ENCODE assay signal across 8 cellular contexts in the genomic region with DNA sequence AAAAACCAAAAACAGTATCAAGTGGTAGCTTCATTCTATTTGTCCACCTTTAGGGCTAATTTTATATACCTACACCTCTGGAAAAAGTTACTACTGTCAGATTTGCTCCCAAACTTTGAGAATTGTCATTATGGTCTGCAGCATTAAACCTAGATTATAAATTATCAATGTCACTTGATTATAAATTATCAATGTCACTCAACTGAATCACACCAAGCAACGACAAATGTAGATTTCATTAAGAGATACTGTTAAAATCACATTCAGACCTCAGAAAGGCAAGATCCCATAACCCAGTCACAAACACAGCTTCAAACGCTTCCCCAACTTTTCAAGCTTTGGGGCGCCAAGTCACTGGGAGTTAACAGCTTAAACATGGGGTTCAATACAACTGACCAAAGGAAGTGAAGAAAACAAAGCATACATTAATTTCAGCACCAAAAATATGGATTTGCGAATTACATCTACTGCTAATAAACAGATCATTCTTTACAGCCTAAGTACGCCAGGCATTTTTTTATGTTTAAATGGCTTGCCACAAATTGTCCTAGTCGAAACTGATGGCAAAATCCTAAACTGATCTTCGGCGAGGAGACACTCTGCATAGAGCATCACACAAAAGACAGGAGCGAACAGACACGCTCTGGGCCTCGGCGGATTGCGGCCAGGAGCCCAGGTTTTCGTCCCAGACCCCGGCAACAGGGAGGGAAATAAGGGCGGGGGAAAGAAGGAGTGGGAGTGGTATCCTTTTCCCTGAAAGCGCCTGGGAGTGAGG. TPM values are rescaled to one million over a fixed set of nuclear protein-coding genes. Genes with fewer than 3 reads are reported as not detected.
DNase-seq lines count a peak whose midpoint lies in the region; ATAC-seq and TF ChIP-seq lines count a peak whose summit lies in the region.

No MANE protein-coding gene starts in this region.

- H3K4me3 Mint-ChIP-seq in activated CD4-positive, alpha-beta T cell treated with anti-CD3 and anti-CD28 coated beads, Interleukin-2, amount 10 ng/mL, durations not matched to agents 7 days and 5 days, result peak overlapping the region; percentile 94
- H3K4me3 Mint-ChIP-seq in nephron progenitor cell, result peak overlapping the region; percentile 98

- H3K27ac ChIP-seq in Peyer's patch (peak overlapping the region; percentile 88 to 97 (median 96)), epithelial cell of prostate (peak overlapping the region; percentile 82)

- peak overlapping the region; percentile 68 to 98 (median 96) for H3K4me3 ChIP-seq in Peyer's patch

- TF ChIP-seq CTCF in Peyer's patch (IDR thresholded peaks at IDR 0.05) (no peak), nephron progenitor cell (IDR thresholded peaks at IDR 0.05) (no peak)

- peaks cover 40% of the 10 kb centered on the region for H3K36me3 Mint-ChIP-seq in activated CD4-positive, alpha-beta T cell treated with anti-CD3 and anti-CD28 coated beads, Interleukin-2, amount 10 ng/mL, durations not matched to agents 7 days and 5 days (ENCODE audit: low read depth)
- peaks cover 16% of the 10 kb centered on the region for H3K36me3 Mint-ChIP-seq in nephron progenitor cell (ENCODE audit: low read depth)

- POLR2A ChIA-PET in activated CD4-positive, alpha-beta T cell treated with anti-CD3 and anti-CD28 coated beads, Interleukin-2, amount 10 ng/mL, durations not matched to agents 7 days and 5 days (lab: Charles Lee), result interaction anchor here (0.6 to 2.2 kb wide), 3 partner anchors 27 to 842 kb away, joined by 3 to 10 read pairs (median 3); partner anchors contain the start of gene RFWD3

- peaks cover 71% of the 10 kb centered on the region for H3K4me1 Mint-ChIP-seq in activated CD4-positive, alpha-beta T cell treated with anti-CD3 and anti-CD28 coated beads, Interleukin-2, amount 10 ng/mL, durations not matched to agents 7 days and 5 days
- H3K4me1 Mint-ChIP-seq in nephron progenitor cell, result peaks cover 43% of the 10 kb centered on the region

- H3K27me3 ChIP-seq in Peyer's patch, result no peaks in the 10 kb centered on the region

- peaks cover 3% of the 10 kb centered on the region for H3K9me3 Mint-ChIP-seq in activated CD4-positive, alpha-beta T cell treated with anti-CD3 and anti-CD28 coated beads, Interleukin-2, amount 10 ng/mL, durations not matched to agents 7 days and 5 days
- peaks cover 2% of the 10 kb centered on the region for H3K9me3 Mint-ChIP-seq in nephron progenitor cell

- DNase-seq in activated CD4-positive, alpha-beta T cell treated with anti-CD3 and anti-CD28 coated beads, Interleukin-2, amount 10 ng/mL, durations not matched to agents 7 days and 5 days, result no peak
- DNase-seq in activated CD4-positive, alpha-beta T cell treated with anti-CD3 and anti-CD28 coated beads for 1 hour, result no peak
- DNase-seq in Peyer's patch (no peak), epithelial cell of prostate (ENCODE audit: low read depth, low spot score) (no peak), nephron progenitor cell (no peak), COLO668 (lab: John Stamatoyannopoulos, UW; ENCODE audit: unreplicated experiment) (no peak)
- DNase-seq in stimulated activated CD4-positive, alpha-beta T cell treated with anti-CD3 and anti-CD28 coated beads, Interleukin-12 subunit alpha, Interleukin-12 subunit beta, amount 100 ng/mL, for 4 hours, result no peak

- CTCF ChIA-PET in activated CD4-positive, alpha-beta T cell treated with anti-CD3 and anti-CD28 coated beads, Interleukin-2, amount 10 ng/mL, durations not matched to agents 7 days and 5 days (lab: Charles Lee), result interaction anchor here (0.6 to 1.0 kb wide), 2 partner anchors 8 kb away, joined by 3 read pairs; no protein-coding TSS in a partner anchor

- H3K27me3 Mint-ChIP-seq in activated CD4-positive, alpha-beta T cell treated with anti-CD3 and anti-CD28 coated beads, Interleukin-2, amount 10 ng/mL, durations not matched to agents 7 days and 5 days, result no peaks in the 10 kb centered on the region
- no peaks in the 10 kb centered on the region for H3K27me3 Mint-ChIP-seq in nephron progenitor cell (ENCODE audit: low read depth, poor library complexity)

- no peak for TF ChIP-seq POLR2A in Peyer's patch (IDR thresholded peaks at IDR 0.05)

- H3K9me3 ChIP-seq in Peyer's patch, result no peaks in the 10 kb centered on the region

- H3K36me3 ChIP-seq in Peyer's patch, result no peaks in the 10 kb centered on the region

- peak overlapping the region; percentile 91 for H3K27ac Mint-ChIP-seq in activated CD4-positive, alpha-beta T cell treated with anti-CD3 and anti-CD28 coated beads, Interleukin-2, amount 10 ng/mL, durations not matched to agents 7 days and 5 days
- peak overlapping the region; percentile 99 for H3K27ac Mint-ChIP-seq in nephron progenitor cell

- H3K4me1 ChIP-seq in Peyer's patch, result peaks cover 0 to 53% (median 9%) of the 10 kb centered on the region in 4 donors

- ATAC-seq in HG02938 (IDR thresholded peaks at IDR 0.05; ENCODE audit: unreplicated experiment), result no peak

RNA-seq across cellular contexts. Expression of gene GLG1, which starts 1.0 kb away (rescaled TPM):
- 100 to 1,000 TPM; 151 to 157 TPM for total RNA-seq in activated CD4-positive, alpha-beta T cell treated with anti-CD3 and anti-CD28 coated beads, Interleukin-2, amount 10 ng/mL, durations not matched to agents 7 days and 5 days
- 100 to 1,000 TPM in 3 of 4 donors, 10 to 100 TPM in 1; 90.0 to 153 (median 113) TPM for total RNA-seq in Peyer's patch
